In the genomic region with DNA sequence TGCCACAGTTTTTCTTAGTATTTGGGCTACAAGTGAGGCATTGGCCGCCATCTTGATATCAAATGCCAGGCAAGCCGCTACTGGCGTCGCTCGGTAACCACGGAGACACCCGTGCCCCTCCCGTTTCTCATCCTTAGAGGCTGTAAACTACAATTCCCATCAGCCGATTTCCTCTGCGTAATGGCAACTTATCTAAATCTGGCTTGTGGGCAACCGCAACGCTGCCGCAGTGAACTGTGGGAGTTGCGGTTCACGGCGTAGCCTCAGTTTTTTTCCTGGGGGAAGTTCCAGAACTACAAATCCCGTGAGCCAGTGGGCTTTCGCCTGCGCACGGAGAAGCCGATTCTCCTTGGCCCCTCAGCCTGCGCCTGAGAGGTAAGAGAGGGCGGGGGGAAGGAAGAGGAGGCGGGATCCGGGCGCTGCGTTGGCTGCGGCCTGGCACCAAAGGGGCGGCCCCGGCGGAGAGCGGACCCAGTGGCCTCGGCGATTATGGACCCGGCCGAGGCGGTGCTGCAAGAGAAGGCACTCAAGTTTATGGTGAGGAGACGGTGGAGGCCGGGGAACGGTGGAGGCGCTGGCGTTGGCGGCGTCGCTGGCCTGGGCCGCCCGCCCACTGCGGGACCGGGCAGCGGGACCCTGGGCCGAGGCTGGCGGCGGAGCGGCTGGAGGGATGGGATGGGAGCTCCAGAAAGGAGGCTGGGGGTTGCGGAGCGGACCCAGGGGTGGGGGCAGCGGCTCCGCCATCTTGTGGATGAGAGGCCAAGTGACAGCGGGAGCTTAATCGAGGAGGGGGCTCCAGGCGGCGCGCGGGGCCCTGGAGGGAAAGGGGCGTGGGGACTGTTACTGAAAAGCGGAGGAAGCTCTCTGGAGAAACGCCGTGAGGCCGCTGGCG, we compare ENCODE assay signal across 1 cellular context.
TF ChIP-seq lines count a peak whose summit lies in the region.

A gene (plus strand): TSS at position 474 of the 892 bp plus-strand sequence. CDS start 16 bp downstream, at position 490.

TF ChIP-seq in HEK293, 187 proteins besides CTCF, POLR2A, EP300 and RAD21 (continued from another document and continues in another):
- TF ChIP-seq, protein P1, sequence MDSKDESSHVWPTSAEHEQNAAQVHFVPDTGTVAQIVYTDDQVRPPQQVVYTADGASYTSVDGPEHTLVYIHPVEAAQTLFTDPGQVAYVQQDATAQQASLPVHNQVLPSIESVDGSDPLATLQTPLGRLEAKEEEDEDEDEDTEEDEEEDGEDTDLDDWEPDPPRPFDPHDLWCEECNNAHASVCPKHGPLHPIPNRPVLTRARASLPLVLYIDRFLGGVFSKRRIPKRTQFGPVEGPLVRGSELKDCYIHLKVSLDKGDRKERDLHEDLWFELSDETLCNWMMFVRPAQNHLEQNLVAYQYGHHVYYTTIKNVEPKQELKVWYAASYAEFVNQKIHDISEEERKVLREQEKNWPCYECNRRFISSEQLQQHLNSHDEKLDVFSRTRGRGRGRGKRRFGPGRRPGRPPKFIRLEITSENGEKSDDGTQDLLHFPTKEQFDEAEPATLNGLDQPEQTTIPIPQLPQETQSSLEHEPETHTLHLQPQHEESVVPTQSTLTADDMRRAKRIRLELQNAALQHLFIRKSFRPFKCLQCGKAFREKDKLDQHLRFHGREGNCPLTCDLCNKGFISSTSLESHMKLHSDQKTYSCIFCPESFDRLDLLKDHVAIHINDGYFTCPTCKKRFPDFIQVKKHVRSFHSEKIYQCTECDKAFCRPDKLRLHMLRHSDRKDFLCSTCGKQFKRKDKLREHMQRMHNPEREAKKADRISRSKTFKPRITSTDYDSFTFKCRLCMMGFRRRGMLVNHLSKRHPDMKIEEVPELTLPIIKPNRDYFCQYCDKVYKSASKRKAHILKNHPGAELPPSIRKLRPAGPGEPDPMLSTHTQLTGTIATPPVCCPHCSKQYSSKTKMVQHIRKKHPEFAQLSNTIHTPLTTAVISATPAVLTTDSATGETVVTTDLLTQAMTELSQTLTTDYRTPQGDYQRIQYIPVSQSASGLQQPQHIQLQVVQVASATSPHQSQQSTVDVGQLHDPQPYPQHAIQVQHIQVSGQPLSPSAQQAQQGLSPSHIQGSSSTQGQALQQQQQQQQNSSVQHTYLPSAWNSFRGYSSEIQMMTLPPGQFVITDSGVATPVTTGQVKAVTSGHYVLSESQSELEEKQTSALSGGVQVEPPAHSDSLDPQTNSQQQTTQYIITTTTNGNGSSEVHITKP (tag by site-specific recombination; IDR thresholded peaks at IDR 0.05) = peak; percentile 92
- TF ChIP-seq ZNF629 (tag by site-specific recombination; IDR thresholded peaks at IDR 0.05) (peak; percentile 76), ZNF544 (tag by site-specific recombination; IDR thresholded peaks at IDR 0.05) (no peak), SALL2 (tag by site-specific recombination; IDR thresholded peaks at IDR 0.05; ENCODE audit: borderline replicate concordance) (no peak), ZNF19 (tag by site-specific recombination; IDR thresholded peaks at IDR 0.05; ENCODE audit: low read depth) (no peak), MYNN (tag by site-specific recombination; IDR thresholded peaks at IDR 0.05; ENCODE audit: borderline replicate concordance) (no peak), ZNF585B (tag by site-specific recombination; IDR thresholded peaks at IDR 0.05) (no peak), ZFP69B (tag by site-specific recombination; IDR thresholded peaks at IDR 0.05) (peak; percentile 19; the same call in 1 of the 2 replicates), ZNF530 (tag by site-specific recombination; IDR thresholded peaks at IDR 0.05; ENCODE audit: low read depth) (no peak), ZNF211 (tag by site-specific recombination; IDR thresholded peaks at IDR 0.05; ENCODE audit: low read depth) (no peak), ZNF768 (tag by site-specific recombination; IDR thresholded peaks at IDR 0.05) (no peak), EGR2 (tag by site-specific recombination; IDR thresholded peaks at IDR 0.05; ENCODE audit: low read depth) (peak; percentile 87), ZNF776 (tag by site-specific recombination; IDR thresholded peaks at IDR 0.05; ENCODE audit: borderline replicate concordance) (no peak), YY2 (tag by site-specific recombination; IDR thresholded peaks at IDR 0.05) (peak; percentile 80), ZNF174 (tag by site-specific recombination; IDR thresholded peaks at IDR 0.05) (no peak), ZNF747 (tag by site-specific recombination; IDR thresholded peaks at IDR 0.05) (no peak), ZNF266 (tag by site-specific recombination; IDR thresholded peaks at IDR 0.05; ENCODE audit: low read depth) (0 out of 2 replicates have a peak, but pooled peaks have one; percentile 22), SP2 (tag by site-specific recombination; IDR thresholded peaks at IDR 0.05) (peak; percentile 92), ZNF560 (tag by site-specific recombination; IDR thresholded peaks at IDR 0.05; ENCODE audit: borderline replicate concordance) (no peak), ZNF701 (tag by site-specific recombination; IDR thresholded peaks at IDR 0.05) (no peak), SP3 (tag by site-specific recombination; IDR thresholded peaks at IDR 0.05) (peak; percentile 98), ZNF350 (tag by site-specific recombination; IDR thresholded peaks at IDR 0.05) (no peak), RBAK (tag by site-specific recombination; IDR thresholded peaks at IDR 0.05) (no peak), ZNF112 (tag by site-specific recombination; IDR thresholded peaks at IDR 0.05) (no peak), ZNF660 (tag by site-specific recombination; IDR thresholded peaks at IDR 0.05) (peak; percentile 89), IKZF3 (tag by site-specific recombination; IDR thresholded peaks at IDR 0.05) (peak; percentile 63), ZXDB (tag by site-specific recombination; IDR thresholded peaks at IDR 0.05) (peak; percentile 72), ZNF670 (tag by site-specific recombination; IDR thresholded peaks at IDR 0.05; ENCODE audit: low read depth) (no peak), GLI4 (tag by site-specific recombination; IDR thresholded peaks at IDR 0.05) (no peak), ZBTB48 (tag by site-specific recombination; IDR thresholded peaks at IDR 0.05) (no peak; the same call in 1 of the 2 replicates), ZNF548 (tag by site-specific recombination; IDR thresholded peaks at IDR 0.05) (no peak), ZNF274 (IDR thresholded peaks at IDR 0.05; ENCODE audit: low read length) (no peak), ZNF274 (tag by site-specific recombination; IDR thresholded peaks at IDR 0.05; ENCODE audit: borderline replicate concordance) (no peak), ZNF133 (tag by site-specific recombination; IDR thresholded peaks at IDR 0.05) (no peak), ZIC2 (tag by site-specific recombination; IDR thresholded peaks at IDR 0.05) (peak; percentile 62; the same call in 1 of the 2 replicates), ZNF24 (tag by site-specific recombination; IDR thresholded peaks at IDR 0.05) (peak; percentile 82; the same call in 1 of the 2 replicates), MEIS1 (CRISPR knock-in tag; IDR thresholded peaks at IDR 0.05; ENCODE audit: borderline replicate concordance) (no peak), ZNF138 (tag by site-specific recombination; IDR thresholded peaks at IDR 0.05; ENCODE audit: borderline replicate concordance) (no peak), ZNF146 (tag by site-specific recombination; IDR thresholded peaks at IDR 0.05) (no peak), SP7 (tag by site-specific recombination; IDR thresholded peaks at IDR 0.05) (0 out of 2 replicates have a peak, but pooled peaks have one; percentile 14), ZNF600 (tag by site-specific recombination; IDR thresholded peaks at IDR 0.05) (0 out of 2 replicates have a peak, but pooled peaks have one; percentile 42), SCRT2 (tag by site-specific recombination; IDR thresholded peaks at IDR 0.05) (peak; percentile 87), ZNF677 (tag by site-specific recombination; IDR thresholded peaks at IDR 0.05) (no peak), ZNF433 (tag by site-specific recombination; IDR thresholded peaks at IDR 0.05; ENCODE audit: low read depth) (no peak), TRIM28 (IDR thresholded peaks at IDR 0.05; ENCODE audit: borderline replicate concordance, low read length) (no peak), ZNF223 (tag by site-specific recombination; IDR thresholded peaks at IDR 0.05) (peak; percentile 79), ZNF529 (tag by site-specific recombination; IDR thresholded peaks at IDR 0.05; ENCODE audit: insufficient replicate concordance) (no peak), ZNF121 (tag by site-specific recombination; IDR thresholded peaks at IDR 0.05) (peak; percentile 100)
- TF ChIP-seq, protein P2, sequence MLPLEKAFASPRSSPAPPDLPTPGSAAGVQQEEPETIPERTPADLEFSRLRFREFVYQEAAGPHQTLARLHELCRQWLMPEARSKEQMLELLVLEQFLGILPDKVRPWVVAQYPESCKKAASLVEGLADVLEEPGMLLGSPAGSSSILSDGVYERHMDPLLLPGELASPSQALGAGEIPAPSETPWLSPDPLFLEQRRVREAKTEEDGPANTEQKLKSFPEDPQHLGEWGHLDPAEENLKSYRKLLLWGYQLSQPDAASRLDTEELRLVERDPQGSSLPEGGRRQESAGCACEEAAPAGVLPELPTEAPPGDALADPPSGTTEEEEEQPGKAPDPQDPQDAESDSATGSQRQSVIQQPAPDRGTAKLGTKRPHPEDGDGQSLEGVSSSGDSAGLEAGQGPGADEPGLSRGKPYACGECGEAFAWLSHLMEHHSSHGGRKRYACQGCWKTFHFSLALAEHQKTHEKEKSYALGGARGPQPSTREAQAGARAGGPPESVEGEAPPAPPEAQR (tag by site-specific recombination; IDR thresholded peaks at IDR 0.05) = no peak
- TF ChIP-seq, protein P3, sequence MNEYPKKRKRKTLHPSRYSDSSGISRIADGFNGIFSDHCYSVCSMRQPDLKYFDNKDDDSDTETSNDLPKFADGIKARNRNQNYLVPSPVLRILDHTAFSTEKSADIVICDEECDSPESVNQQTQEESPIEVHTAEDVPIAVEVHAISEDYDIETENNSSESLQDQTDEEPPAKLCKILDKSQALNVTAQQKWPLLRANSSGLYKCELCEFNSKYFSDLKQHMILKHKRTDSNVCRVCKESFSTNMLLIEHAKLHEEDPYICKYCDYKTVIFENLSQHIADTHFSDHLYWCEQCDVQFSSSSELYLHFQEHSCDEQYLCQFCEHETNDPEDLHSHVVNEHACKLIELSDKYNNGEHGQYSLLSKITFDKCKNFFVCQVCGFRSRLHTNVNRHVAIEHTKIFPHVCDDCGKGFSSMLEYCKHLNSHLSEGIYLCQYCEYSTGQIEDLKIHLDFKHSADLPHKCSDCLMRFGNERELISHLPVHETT (tag by site-specific recombination; IDR thresholded peaks at IDR 0.05) = peak; percentile 55; the same call in 1 of the 2 replicates
- TF ChIP-seq, protein P4, sequence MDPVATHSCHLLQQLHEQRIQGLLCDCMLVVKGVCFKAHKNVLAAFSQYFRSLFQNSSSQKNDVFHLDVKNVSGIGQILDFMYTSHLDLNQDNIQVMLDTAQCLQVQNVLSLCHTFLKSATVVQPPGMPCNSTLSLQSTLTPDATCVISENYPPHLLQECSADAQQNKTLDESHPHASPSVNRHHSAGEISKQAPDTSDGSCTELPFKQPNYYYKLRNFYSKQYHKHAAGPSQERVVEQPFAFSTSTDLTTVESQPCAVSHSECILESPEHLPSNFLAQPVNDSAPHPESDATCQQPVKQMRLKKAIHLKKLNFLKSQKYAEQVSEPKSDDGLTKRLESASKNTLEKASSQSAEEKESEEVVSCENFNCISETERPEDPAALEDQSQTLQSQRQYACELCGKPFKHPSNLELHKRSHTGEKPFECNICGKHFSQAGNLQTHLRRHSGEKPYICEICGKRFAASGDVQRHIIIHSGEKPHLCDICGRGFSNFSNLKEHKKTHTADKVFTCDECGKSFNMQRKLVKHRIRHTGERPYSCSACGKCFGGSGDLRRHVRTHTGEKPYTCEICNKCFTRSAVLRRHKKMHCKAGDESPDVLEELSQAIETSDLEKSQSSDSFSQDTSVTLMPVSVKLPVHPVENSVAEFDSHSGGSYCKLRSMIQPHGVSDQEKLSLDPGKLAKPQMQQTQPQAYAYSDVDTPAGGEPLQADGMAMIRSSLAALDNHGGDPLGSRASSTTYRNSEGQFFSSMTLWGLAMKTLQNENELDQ (tag by site-specific recombination; IDR thresholded peaks at IDR 0.05; ENCODE audit: low read depth) = no peak
- TF ChIP-seq, protein P5, sequence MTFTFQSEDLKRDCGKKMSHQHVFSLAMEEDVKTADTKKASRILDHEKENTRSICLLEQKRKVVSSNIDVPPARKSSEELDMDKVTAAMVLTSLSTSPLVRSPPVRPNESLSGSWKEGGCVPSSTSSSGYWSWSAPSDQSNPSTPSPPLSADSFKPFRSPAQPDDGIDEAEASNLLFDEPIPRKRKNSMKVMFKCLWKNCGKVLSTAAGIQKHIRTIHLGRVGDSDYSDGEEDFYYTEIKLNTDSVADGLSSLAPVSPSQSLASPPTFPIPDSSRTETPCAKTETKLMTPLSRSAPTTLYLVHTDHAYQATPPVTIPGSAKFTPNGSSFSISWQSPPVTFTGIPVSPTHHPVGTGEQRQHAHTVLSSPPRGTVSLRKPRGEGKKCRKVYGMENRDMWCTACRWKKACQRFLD (tag by site-specific recombination; IDR thresholded peaks at IDR 0.05) = no peak
- TF ChIP-seq, protein P6, sequence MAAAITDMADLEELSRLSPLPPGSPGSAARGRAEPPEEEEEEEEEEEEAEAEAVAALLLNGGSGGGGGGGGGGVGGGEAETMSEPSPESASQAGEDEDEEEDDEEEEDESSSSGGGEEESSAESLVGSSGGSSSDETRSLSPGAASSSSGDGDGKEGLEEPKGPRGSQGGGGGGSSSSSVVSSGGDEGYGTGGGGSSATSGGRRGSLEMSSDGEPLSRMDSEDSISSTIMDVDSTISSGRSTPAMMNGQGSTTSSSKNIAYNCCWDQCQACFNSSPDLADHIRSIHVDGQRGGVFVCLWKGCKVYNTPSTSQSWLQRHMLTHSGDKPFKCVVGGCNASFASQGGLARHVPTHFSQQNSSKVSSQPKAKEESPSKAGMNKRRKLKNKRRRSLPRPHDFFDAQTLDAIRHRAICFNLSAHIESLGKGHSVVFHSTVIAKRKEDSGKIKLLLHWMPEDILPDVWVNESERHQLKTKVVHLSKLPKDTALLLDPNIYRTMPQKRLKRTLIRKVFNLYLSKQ (tag by site-specific recombination; IDR thresholded peaks at IDR 0.05; ENCODE audit: borderline replicate concordance) = no peak
- TF ChIP-seq, protein P7, sequence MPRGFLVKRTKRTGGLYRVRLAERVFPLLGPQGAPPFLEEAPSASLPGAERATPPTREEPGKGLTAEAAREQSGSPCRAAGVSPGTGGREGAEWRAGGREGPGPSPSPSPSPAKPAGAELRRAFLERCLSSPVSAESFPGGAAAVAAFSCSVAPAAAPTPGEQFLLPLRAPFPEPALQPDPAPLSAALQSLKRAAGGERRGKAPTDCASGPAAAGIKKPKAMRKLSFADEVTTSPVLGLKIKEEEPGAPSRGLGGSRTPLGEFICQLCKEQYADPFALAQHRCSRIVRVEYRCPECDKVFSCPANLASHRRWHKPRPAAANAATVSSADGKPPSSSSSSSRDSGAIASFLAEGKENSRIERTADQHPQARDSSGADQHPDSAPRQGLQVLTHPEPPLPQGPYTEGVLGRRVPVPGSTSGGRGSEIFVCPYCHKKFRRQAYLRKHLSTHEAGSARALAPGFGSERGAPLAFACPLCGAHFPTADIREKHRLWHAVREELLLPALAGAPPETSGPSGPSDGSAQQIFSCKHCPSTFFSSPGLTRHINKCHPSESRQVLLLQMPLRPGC (tag by site-specific recombination; IDR thresholded peaks at IDR 0.05) = 0 out of 2 replicates have a peak, but pooled peaks have one; percentile 8
